In the genomic region with DNA sequence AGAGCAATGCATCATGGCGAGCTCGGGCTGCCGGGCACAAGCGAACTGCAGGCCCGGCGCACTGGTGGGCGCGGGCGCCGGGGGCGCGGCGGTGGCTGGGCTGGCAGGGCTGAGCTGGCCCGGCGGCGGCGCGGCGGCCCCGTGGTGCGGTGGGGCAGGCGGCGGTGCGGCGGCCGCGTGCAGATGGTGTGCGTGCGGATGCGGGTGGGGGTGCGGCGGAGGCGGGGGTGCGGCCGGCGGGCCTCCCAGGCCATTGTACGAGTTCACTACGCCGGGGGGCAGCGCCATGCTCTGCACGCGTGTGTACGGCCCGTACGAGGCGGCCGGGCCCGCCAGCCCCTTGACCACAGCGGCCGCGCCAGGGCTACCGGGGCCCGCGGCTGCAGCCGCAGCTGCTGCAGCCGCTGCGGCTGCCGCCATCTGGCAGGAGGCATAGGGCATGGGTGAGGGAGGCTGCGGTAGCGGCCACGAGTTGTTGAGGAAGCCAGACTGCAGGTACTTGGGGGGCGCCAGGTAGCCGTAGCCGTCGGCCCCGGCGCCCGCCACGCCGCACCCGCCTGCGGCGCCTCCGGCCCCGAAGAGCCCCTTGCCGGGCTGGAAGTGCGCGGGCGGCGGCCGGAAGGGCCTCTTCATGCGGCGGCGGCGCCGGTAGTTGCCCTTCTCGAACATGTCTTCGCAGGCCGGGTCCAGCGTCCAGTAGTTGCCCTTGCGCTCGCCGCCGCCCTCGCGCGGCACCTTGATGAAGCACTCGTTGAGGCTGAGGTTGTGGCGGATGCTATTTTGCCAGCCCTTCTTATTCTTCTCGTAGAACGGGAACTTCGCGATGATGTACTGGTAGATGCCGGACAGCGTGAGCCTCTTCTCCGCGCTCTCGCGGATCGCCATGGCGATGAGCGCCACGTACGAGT, we compare ENCODE assay signal across 8 cellular contexts. TPM values are rescaled to one million over a fixed set of nuclear protein-coding genes. Genes with fewer than 3 reads are reported as not detected.
DNase-seq lines count a peak whose midpoint lies in the region; ATAC-seq and FAIRE-seq lines count a peak whose summit lies in the region.

No MANE protein-coding gene starts in this region.

- peak overlapping the region in 3 of 4 donors; percentile 83 to 93 (median 86) for H3K4me3 Mint-ChIP-seq in CD4-positive, CD25-positive, alpha-beta regulatory T cell
- no peak overlapping the region for H3K4me3 Mint-ChIP-seq in activated CD8-positive, alpha-beta memory T cell treated with anti-CD3 and anti-CD28 coated beads, Interleukin-2, amount 10 ng/mL, durations not matched to agents 7 days and 5 days

- H3K27ac ChIP-seq in CD4-positive, CD25-positive, alpha-beta regulatory T cell (ENCODE audit: insufficient read depth, low read length, poor library complexity, severe bottlenecking) = no peak overlapping the region
- H3K27ac ChIP-seq in right cardiac atrium (ENCODE audit: low read length) (no peak overlapping the region), skeletal muscle tissue (ENCODE audit: low read depth, low read length) (no peak overlapping the region)

- peaks cover 79% of the 10 kb centered on the region for H3K27me3 Mint-ChIP-seq in CD4-positive, CD25-positive, alpha-beta regulatory T cell
- H3K27me3 Mint-ChIP-seq in activated CD8-positive, alpha-beta memory T cell treated with anti-CD3 and anti-CD28 coated beads, Interleukin-2, amount 10 ng/mL, durations not matched to agents 7 days and 5 days = peaks cover 87% of the 10 kb centered on the region

- H3K9ac ChIP-seq in skeletal muscle tissue (ENCODE audit: low read depth in 1 of 3, low read length in 3 of 3) = peak overlapping the region in 1 of 3 donors; percentile 62

- no peaks in the 10 kb centered on the region for H3K36me3 Mint-ChIP-seq in CD4-positive, CD25-positive, alpha-beta regulatory T cell
- peaks cover 2% of the 10 kb centered on the region for H3K36me3 Mint-ChIP-seq in activated CD8-positive, alpha-beta memory T cell treated with anti-CD3 and anti-CD28 coated beads, Interleukin-2, amount 10 ng/mL, durations not matched to agents 7 days and 5 days

- intact Hi-C loops in right cardiac atrium (cut with DNase I) = no loop called here

- ATAC-seq in CD4-positive, CD25-positive, alpha-beta regulatory T cell (ENCODE audit: low read depth in 2 of 2) = no peak
- ATAC-seq in activated CD8-positive, alpha-beta memory T cell treated with anti-CD3 and anti-CD28 coated beads, Interleukin-2, amount 10 ng/mL, durations not matched to agents 7 days and 5 days = no peak
- ATAC-seq in right cardiac atrium = no peak
- no peak for ATAC-seq in GM18873 (IDR thresholded peaks at IDR 0.05; ENCODE audit: low FRiP score, unreplicated experiment)

- peak; percentile 68 for FAIRE-seq in HTR-8/SVneo (lab: Jason Lieb, UNC)

- peaks cover 0 to 5% (median 0%) of the 10 kb centered on the region in 7 donors for H3K9me3 Mint-ChIP-seq in CD4-positive, CD25-positive, alpha-beta regulatory T cell
- H3K9me3 Mint-ChIP-seq in activated CD8-positive, alpha-beta memory T cell treated with anti-CD3 and anti-CD28 coated beads, Interleukin-2, amount 10 ng/mL, durations not matched to agents 7 days and 5 days (ENCODE audit: low read depth) = no peaks in the 10 kb centered on the region

- no peaks in the 10 kb centered on the region for H3K9me3 ChIP-seq in CD4-positive, CD25-positive, alpha-beta regulatory T cell (ENCODE audit: control insufficient read depth in 2 of 2, low read length in 2 of 2)
- H3K9me3 ChIP-seq in right cardiac atrium (ENCODE audit: control insufficient read depth, low read length) = no peaks in the 10 kb centered on the region
- no peaks in the 10 kb centered on the region for H3K9me3 ChIP-seq in skeletal muscle tissue (ENCODE audit: control insufficient read depth in 3 of 3, low read length in 3 of 3)

- peak overlapping the region; percentile 37 for H3K4me3 ChIP-seq in CD4-positive, CD25-positive, alpha-beta regulatory T cell (ENCODE audit: low read depth, low read length)
- H3K4me3 ChIP-seq in right cardiac atrium (ENCODE audit: low read length) (peak overlapping the region; percentile 46), skeletal muscle tissue (ENCODE audit: low read length in 3 of 3) (peak overlapping the region; percentile 38 to 71 (median 69))

- peaks cover 46% of the 10 kb centered on the region for H3K4me1 ChIP-seq in CD4-positive, CD25-positive, alpha-beta regulatory T cell (ENCODE audit: control insufficient read depth, insufficient read depth, low read length, poor library complexity, severe bottlenecking)
- H3K4me1 ChIP-seq in right cardiac atrium (ENCODE audit: control insufficient read depth, insufficient read depth, low read length) (peaks cover 3% of the 10 kb centered on the region), skeletal muscle tissue (ENCODE audit: control insufficient read depth in 3 of 3, insufficient read depth in 3 of 3, low read length in 3 of 3) (peaks cover 14 to 28% (median 18%) of the 10 kb centered on the region in 3 donors)

- peaks cover 10 to 53% (median 19%) of the 10 kb centered on the region in 4 donors for H3K4me1 Mint-ChIP-seq in CD4-positive, CD25-positive, alpha-beta regulatory T cell
- H3K4me1 Mint-ChIP-seq in activated CD8-positive, alpha-beta memory T cell treated with anti-CD3 and anti-CD28 coated beads, Interleukin-2, amount 10 ng/mL, durations not matched to agents 7 days and 5 days = peaks cover 31% of the 10 kb centered on the region

- H3K27me3 ChIP-seq in CD4-positive, CD25-positive, alpha-beta regulatory T cell (ENCODE audit: control insufficient read depth, insufficient read depth, low read length) = peaks cover 49% of the 10 kb centered on the region
- H3K27me3 ChIP-seq in right cardiac atrium (ENCODE audit: control insufficient read depth, insufficient read depth) = no peaks in the 10 kb centered on the region
- H3K27me3 ChIP-seq in skeletal muscle tissue (ENCODE audit: control insufficient read depth in 3 of 3, insufficient read depth in 3 of 3, low read length in 3 of 3) = peaks cover 90 to 97% (median 93%) of the 10 kb centered on the region in 3 donors

- CTCF ChIA-PET in activated CD8-positive, alpha-beta memory T cell treated with anti-CD3 and anti-CD28 coated beads, Interleukin-2, amount 10 ng/mL, durations not matched to agents 7 days and 5 days (lab: Charles Lee) = interaction anchor here (1.3 to 5.5 kb wide), 3 partner anchors 11 to 30 kb away, joined by 4 to 45 read pairs (median 4); no protein-coding TSS in a partner anchor

- DNase-seq in CD4-positive, CD25-positive, alpha-beta regulatory T cell = peak in 1 of 3 donors; percentile 51
- no peak for DNase-seq in HTR-8/SVneo (ENCODE audit: insufficient read length, low spot score)
- no peak for DNase-seq in activated CD8-positive, alpha-beta memory T cell treated with anti-CD3 and anti-CD28 coated beads, Interleukin-2, amount 10 ng/mL, durations not matched to agents 7 days and 5 days
- DNase-seq in right cardiac atrium = no peak
- no peak for DNase-seq in effector CD4-positive, alpha-beta T cell
- no peak for DNase-seq in NCI-H446 (lab: John Stamatoyannopoulos, UW)

- WGBS in right cardiac atrium = 1% methylated on average over 114 of the region's 114 CpGs

- H3K36me3 ChIP-seq in CD4-positive, CD25-positive, alpha-beta regulatory T cell (ENCODE audit: control insufficient read depth, insufficient read depth, low read length) = no peaks in the 10 kb centered on the region
- no peaks in the 10 kb centered on the region for H3K36me3 ChIP-seq in skeletal muscle tissue (ENCODE audit: control insufficient read depth in 3 of 3, insufficient read depth in 3 of 3, low read length in 3 of 3)

- H3K27ac Mint-ChIP-seq in CD4-positive, CD25-positive, alpha-beta regulatory T cell = no peak overlapping the region
- H3K27ac Mint-ChIP-seq in activated CD8-positive, alpha-beta memory T cell treated with anti-CD3 and anti-CD28 coated beads, Interleukin-2, amount 10 ng/mL, durations not matched to agents 7 days and 5 days = peak overlapping the region; percentile 46

RNA-seq across cellular contexts. Expression of a gene that starts 1.0 kb away (rescaled TPM):
- total RNA-seq in CD4-positive, CD25-positive, alpha-beta regulatory T cell = not detected
- not detected for polyA plus RNA-seq in CD4-positive, CD25-positive, alpha-beta regulatory T cell
- under 1 TPM in 1 of 2 experiments, not detected in 1; 0.14 TPM for total RNA-seq in activated CD8-positive, alpha-beta memory T cell treated with anti-CD3 and anti-CD28 coated beads, Interleukin-2, amount 10 ng/mL, durations not matched to agents 7 days and 5 days
- total RNA-seq in right cardiac atrium (not detected), skeletal muscle tissue (not detected)
- not detected for polyA plus RNA-seq in right cardiac atrium

RNA-seq across cellular contexts. Expression of a gene that starts 1.1 kb away (rescaled TPM):
- total RNA-seq in CD4-positive, CD25-positive, alpha-beta regulatory T cell = not detected
- not detected for polyA plus RNA-seq in CD4-positive, CD25-positive, alpha-beta regulatory T cell
- total RNA-seq in activated CD8-positive, alpha-beta memory T cell treated with anti-CD3 and anti-CD28 coated beads, Interleukin-2, amount 10 ng/mL, durations not matched to agents 7 days and 5 days = not detected
- total RNA-seq in right cardiac atrium (not detected), skeletal muscle tissue (not detected)
- polyA plus RNA-seq in right cardiac atrium = not detected
